In genomic region chr4:48261288-48261687, GRCh38 we compare ENCODE assay signal across 19 cellular contexts. TPM values are rescaled to one million over a fixed set of nuclear protein-coding genes. Genes with fewer than 3 reads are reported as not detected.
DNase-seq lines count a peak whose midpoint lies in the region; ATAC-seq, FAIRE-seq and TF ChIP-seq lines count a peak whose summit lies in the region.
"Had no signal": no experiment of that assay in that cellular context is flagged by ENCODE, and none has a peak within 500 bp of the region (broad histone marks: within the 10 kb centered on the region; RNA-seq: fewer than 3 reads in every experiment).

No MANE protein-coding gene starts in this region.

- H3K9me3 Mint-ChIP-seq in activated B cell treated with CpG ODN at 0.5 μM for 24 hours: no peaks in the 10 kb centered on the region
- no peaks in the 10 kb centered on the region for H3K9me3 Mint-ChIP-seq in mesothelial cell of epicardium
- H3K9me3 Mint-ChIP-seq: IgD-negative memory B cell, neural progenitor cell had no signal

- H3K4me3 Mint-ChIP-seq in activated B cell treated with CpG ODN at 0.5 μM for 24 hours: peak overlapping the region; percentile 56
- no peak overlapping the region for H3K4me3 Mint-ChIP-seq in mesothelial cell of epicardium
- H3K4me3 Mint-ChIP-seq: activated CD4-positive, alpha-beta T cell treated with anti-CD3 and anti-CD28 coated beads, Interleukin-2, amount 10 ng/mL, durations not matched to agents 24 days and 14 days; neural progenitor cell had no signal

- TF ChIP-seq CTCF in activated B cell treated with CpG ODN at 0.5 μM for 24 hours (IDR thresholded peaks at IDR 0.05): no peak
- no peak for TF ChIP-seq CTCF in mesothelial cell of epicardium (IDR thresholded peaks at IDR 0.05; ENCODE audit: unreplicated experiment)

- H3K27ac Mint-ChIP-seq in activated B cell treated with CpG ODN at 0.5 μM for 24 hours (peak overlapping the region; percentile 47), mesothelial cell of epicardium (peak overlapping the region; percentile 10)
- H3K27ac Mint-ChIP-seq: activated CD4-positive, alpha-beta T cell treated with anti-CD3 and anti-CD28 coated beads, Interleukin-2, amount 10 ng/mL, durations not matched to agents 24 days and 14 days; IgD-negative memory B cell; neural progenitor cell had no signal

- peaks cover 42% of the 10 kb centered on the region for H3K4me1 Mint-ChIP-seq in activated B cell treated with CpG ODN at 0.5 μM for 24 hours
- peaks cover 12% of the 10 kb centered on the region for H3K4me1 Mint-ChIP-seq in mesothelial cell of epicardium
- H3K4me1 Mint-ChIP-seq: neural progenitor cell had no signal

- H3K27me3 Mint-ChIP-seq in activated B cell treated with CpG ODN at 0.5 μM for 24 hours: no peaks in the 10 kb centered on the region
- no peaks in the 10 kb centered on the region for H3K27me3 Mint-ChIP-seq in mesothelial cell of epicardium (ENCODE audit: low read depth)
- H3K27me3 Mint-ChIP-seq: activated CD4-positive, alpha-beta T cell treated with anti-CD3 and anti-CD28 coated beads, Interleukin-2, amount 10 ng/mL, durations not matched to agents 24 days and 14 days; IgD-negative memory B cell had no signal

- CTCF ChIA-PET in activated B cell treated with CpG ODN at 0.5 μM for 24 hours (lab: Charles Lee): no interaction called here

- H3K36me3 Mint-ChIP-seq in activated B cell treated with CpG ODN at 0.5 μM for 24 hours (ENCODE audit: low read depth) (peaks cover 4% of the 10 kb centered on the region), mesothelial cell of epicardium (no peaks in the 10 kb centered on the region)
- H3K36me3 Mint-ChIP-seq: neural progenitor cell had no signal

- TF ChIP-seq POLR2A in GM12892 (IDR thresholded peaks at IDR 0.05; ENCODE audit: low read depth, low read length): no peak

- FAIRE-seq in GM12892 (lab: Jason Lieb, UNC): peak; percentile 58
- FAIRE-seq: D721Med had no signal

- DNase-seq in GM12892 (ENCODE audit: insufficient read length) (no peak), activated B cell treated with CpG ODN at 0.5 μM for 24 hours (no peak), mesothelial cell of epicardium (ENCODE audit: low spot score in 2 of 2, unreplicated experiment in 2 of 2) (no peak), NCI-H2081 (lab: John Stamatoyannopoulos, UW) (no peak), left colon (no peak)
- no peak for DNase-seq in activated effector memory CD4-positive, alpha-beta T cell treated with Interleukin-2 at 50 U/mL for 16 hours
- DNase-seq in stimulated activated naive CD8-positive, alpha-beta T cell treated with anti-CD3 and anti-CD28 coated beads, Interleukin-15, Interleukin-2, amounts not matched to agents 100 U/mL and 50 U/mL, for 24 hours: no peak
- DNase-seq: activated CD4-positive, alpha-beta T cell treated with anti-CD3 and anti-CD28 coated beads, Interleukin-2, amount 10 ng/mL, durations not matched to agents 24 days and 14 days; GM23248; mesenchymal stem cell; NCI-H1436; NCI-H226; stimulated activated CD4-positive, alpha-beta T cell treated with anti-CD3 and anti-CD28 coated beads, Interleukin-15, amount 100 ng/mL, for 24 hours; stomach; uterus had no signal

- POLR2A ChIA-PET in activated B cell treated with CpG ODN at 0.5 μM for 24 hours (lab: Charles Lee): no interaction called here

- intact Hi-C loops in activated B cell treated with CpG ODN at 0.5 μM for 24 hours (cut with micrococcal nuclease) (loop anchor here (2.0 kb wide), 1 partner anchor 26 kb away; no protein-coding TSS in a partner anchor), left colon (cut with DNase I, micrococcal nuclease) (no loop called here)

- ATAC-seq in HG03064 (IDR thresholded peaks at IDR 0.05; ENCODE audit: low read depth, unreplicated experiment) (peak; percentile 44), activated B cell treated with CpG ODN at 0.5 μM for 24 hours (ENCODE audit: low read depth) (no peak), left colon (no peak)
- no peak for ATAC-seq in stimulated activated naive CD8-positive, alpha-beta T cell treated with anti-CD3 and anti-CD28 coated beads, Interleukin-15, Interleukin-2, amounts not matched to agents 100 U/mL and 50 U/mL, for 24 hours

RNA-seq across cellular contexts. Expression of gene TEC, which starts 8.3 kb away (rescaled TPM):
- 24.1 TPM for polyA plus RNA-seq in GM12892 (2012; ENCODE audit: missing spikeins)
- total RNA-seq in activated B cell treated with CpG ODN at 0.5 μM for 24 hours (8.7 and 8.8 TPM in 2 replicates), mesothelial cell of epicardium (2.3 to 3.5 TPM (median 3.3 TPM) in 3 replicates), left colon (1 to 10 TPM; 3.1 to 3.6 TPM)
- total RNA-seq: GM23248 had no signal
- polyA plus RNA-seq: GM23248 had no signal
